In the genomic region with DNA sequence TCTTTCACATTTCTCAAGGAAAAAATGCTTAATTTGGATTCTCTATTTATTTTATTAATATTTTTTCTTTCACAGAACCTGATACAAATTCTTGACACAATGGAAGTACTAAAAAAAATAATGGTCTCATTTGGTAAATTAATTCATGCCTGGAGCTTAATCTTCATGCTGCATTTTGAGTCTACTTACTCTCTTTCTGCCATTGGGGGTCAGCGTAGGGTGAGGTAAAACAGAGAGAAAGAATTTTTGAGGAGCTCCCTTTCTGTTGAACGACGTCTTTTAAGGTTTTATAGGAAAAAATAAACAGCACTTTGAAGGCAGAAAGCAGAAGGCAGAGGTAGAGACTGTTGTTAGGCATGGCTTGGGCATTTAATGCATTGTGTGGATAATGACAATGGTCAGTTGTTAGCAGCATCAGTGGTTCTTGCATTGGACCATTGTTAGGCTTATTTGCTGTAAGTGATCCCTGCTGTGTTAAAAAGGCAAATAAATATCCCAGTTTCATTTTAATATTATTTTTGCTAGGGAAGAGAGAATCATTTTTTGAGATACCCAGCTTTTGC, we compare ENCODE assay signal across 25 cellular contexts.
A peak's percentile ranks its signal among the peaks of the same experiment; 100 is the strongest.
DNase-seq lines count a peak whose midpoint lies in the region; ATAC-seq and TF ChIP-seq lines count a peak whose summit lies in the region.
"Had no signal": no experiment of that assay in that cellular context is flagged by ENCODE, and none has a peak within 500 bp of the region (broad histone marks: within the 10 kb centered on the region; RNA-seq: fewer than 3 reads in every experiment).

No MANE protein-coding gene starts in this region.

- H3K4me3 Mint-ChIP-seq in endodermal cell = no peak overlapping the region
- H3K4me3 Mint-ChIP-seq: activated CD4-positive, alpha-beta memory T cell treated with anti-CD3 and anti-CD28 coated beads for 36 hours; naive B cell had no signal

- H2BK120ac ChIP-seq in neuronal stem cell (ENCODE audit: low read depth, low read length) = no peak overlapping the region

- H3K9me3 ChIP-seq in endodermal cell (ENCODE audit: control insufficient read depth, low read length) (peaks cover 12% of the 10 kb centered on the region), neuronal stem cell (replicated peaks in 1 of 2; ENCODE audit: control insufficient read depth in 2 of 2, insufficient read depth in 1 of 2, low read depth in 1 of 2, low read length in 2 of 2) (peaks cover 0 to 2% of the 10 kb centered on the region in 2 donors)
- H3K9me3 ChIP-seq: A549, BLaER1 had no signal

- H3K4me2 ChIP-seq in neuronal stem cell (ENCODE audit: insufficient read depth, low read length, poor library complexity, severe bottlenecking) = no peak overlapping the region
- H3K4me2 ChIP-seq: A549, BLaER1 had no signal

- DNase-seq in NCI-H1694 treated with DMSO at 0.1 percent for 48 hours (lab: John Stamatoyannopoulos, UW) (peak; percentile 53), NCI-H1694 (lab: John Stamatoyannopoulos, UW) (no peak), NCI-H1930 (lab: John Stamatoyannopoulos, UW) (peak; percentile 46 to 71), endodermal cell (no peak), neuronal stem cell (ENCODE audit: low spot score) (no peak), NOMO-1 treated with DMSO at 0.1 percent for 48 hours (lab: John Stamatoyannopoulos, UW; ENCODE audit: unreplicated experiment) (no peak), NCI-H2171 (lab: John Stamatoyannopoulos, UW) (no peak)
- DNase-seq: activated CD4-positive, alpha-beta memory T cell treated with anti-CD3 and anti-CD28 coated beads for 36 hours; activated gamma-delta T cell; activated T-cell treated with anti-CD3 and anti-CD28 coated beads for 4 hours; brain microvascular endothelial cell; effector memory CD4-positive, alpha-beta T cell; GOT3; kidney; mammary epithelial cell; naive B cell; NCI-H510A; T-helper 9 cell had no signal

- H3K9me3 Mint-ChIP-seq in endodermal cell = peaks cover 12% of the 10 kb centered on the region

- peak overlapping the region; percentile 63 for H3K27ac Mint-ChIP-seq in endodermal cell
- H3K27ac Mint-ChIP-seq: activated CD4-positive, alpha-beta memory T cell treated with anti-CD3 and anti-CD28 coated beads for 36 hours; naive B cell had no signal

- H2BK12ac ChIP-seq in neuronal stem cell (ENCODE audit: low read length) = no peak overlapping the region

- no peak overlapping the region for H3K4ac ChIP-seq in neuronal stem cell (ENCODE audit: low read length)

- H3K27me3 ChIP-seq in endodermal cell (ENCODE audit: control insufficient read depth, insufficient read depth, low read length, poor library complexity, severe bottlenecking) = no peaks in the 10 kb centered on the region
- H3K27me3 ChIP-seq in neuronal stem cell (ENCODE audit: control insufficient read depth in 3 of 3, insufficient read depth in 3 of 3, low read depth in 1 of 3, low read length in 3 of 3) = no peaks in the 10 kb centered on the region
- H3K27me3 ChIP-seq: BLaER1, brain microvascular endothelial cell, esophagus muscularis mucosa had no signal

- H3K4me3 ChIP-seq in endodermal cell (ENCODE audit: low read length) (no peak overlapping the region), neuronal stem cell (ENCODE audit: low read length in 2 of 2) (no peak overlapping the region)
- H3K4me3 ChIP-seq: A549, BLaER1, esophagus muscularis mucosa had no signal

- H2BK5ac ChIP-seq in neuronal stem cell (ENCODE audit: low read length) = no peak overlapping the region

- H3K4me1 ChIP-seq in endodermal cell (ENCODE audit: control insufficient read depth, insufficient read depth, low read length) (no peaks in the 10 kb centered on the region), neuronal stem cell (ENCODE audit: control insufficient read depth in 2 of 2, insufficient read depth in 1 of 2, low read depth in 1 of 2, low read length in 2 of 2) (peaks cover 0 to 2% of the 10 kb centered on the region in 2 donors)
- H3K4me1 ChIP-seq: A549, BLaER1, esophagus muscularis mucosa, parathyroid adenoma had no signal

- no peak overlapping the region for H3K14ac ChIP-seq in neuronal stem cell (ENCODE audit: low read length)

- peaks cover 3% of the 10 kb centered on the region for H3K36me3 Mint-ChIP-seq in endodermal cell (ENCODE audit: low read depth)
- H3K36me3 Mint-ChIP-seq: activated CD4-positive, alpha-beta memory T cell treated with anti-CD3 and anti-CD28 coated beads for 36 hours; naive B cell had no signal

- H3K36me3 ChIP-seq in endodermal cell (ENCODE audit: control insufficient read depth, insufficient read depth, low read length) (no peaks in the 10 kb centered on the region), neuronal stem cell (replicated peaks in 1 of 2; ENCODE audit: control insufficient read depth in 2 of 2, insufficient read depth in 2 of 2, low read length in 2 of 2) (no peaks in the 10 kb centered on the region)
- H3K36me3 ChIP-seq: BLaER1, brain microvascular endothelial cell, esophagus muscularis mucosa had no signal

- H3K18ac ChIP-seq in neuronal stem cell (ENCODE audit: low read length) = no peak overlapping the region

- no peaks in the 10 kb centered on the region for H3K27me3 Mint-ChIP-seq in endodermal cell (ENCODE audit: insufficient read depth)
- H3K27me3 Mint-ChIP-seq: activated CD4-positive, alpha-beta memory T cell treated with anti-CD3 and anti-CD28 coated beads for 36 hours; naive B cell had no signal

- H3K9ac ChIP-seq in endodermal cell (ENCODE audit: extremely low read depth, low read length, poor library complexity, severe bottlenecking) (no peak overlapping the region), neuronal stem cell (ENCODE audit: low read depth, low read length, poor library complexity) (no peak overlapping the region)
- H3K9ac ChIP-seq: BLaER1, parathyroid adenoma had no signal

- no peaks in the 10 kb centered on the region for H3K79me1 ChIP-seq in neuronal stem cell (ENCODE audit: low read depth, low read length)

- H4K8ac ChIP-seq in neuronal stem cell (ENCODE audit: low read depth, low read length) = no peak overlapping the region

- H3K4me1 Mint-ChIP-seq in endodermal cell = peaks cover 13% of the 10 kb centered on the region
- H3K4me1 Mint-ChIP-seq: naive B cell had no signal

- peak overlapping the region; percentile 24 for H2AFZ ChIP-seq in neuronal stem cell (ENCODE audit: low read length)
- H2AFZ ChIP-seq: parathyroid adenoma had no signal

- H3K27ac ChIP-seq in endodermal cell (ENCODE audit: low read depth, low read length) = no peak overlapping the region
- no peak overlapping the region for H3K27ac ChIP-seq in neuronal stem cell (replicated peaks; ENCODE audit: low read length)
- H3K27ac ChIP-seq: A549, BLaER1, brain microvascular endothelial cell, esophagus muscularis mucosa, parathyroid adenoma had no signal

- H2BK15ac ChIP-seq in neuronal stem cell (ENCODE audit: low read length) = no peak overlapping the region

- peak; percentile 29 for TF ChIP-seq CTCF in endodermal cell (conservative IDR thresholded peaks at IDR 0.05)

- no peak for ATAC-seq in GM21367 (IDR thresholded peaks at IDR 0.05; ENCODE audit: unreplicated experiment)
- ATAC-seq: A549, HepG2, SK-N-SH treated with all-trans-retinoic acid at 6 μM for 48 hours had no signal

- WGBS in endodermal cell (ENCODE audit: insufficient coverage in 1 of 2, insufficient read length in 1 of 2), 2 experiments = 30% methylated on average over 3 of the region's 3 CpGs; no CpG with 5 or more reads in 1 of the 2 experiments
- no CpG with 5 or more reads among the region's 3 CpGs for WGBS in neuronal stem cell (ENCODE audit: extremely low coverage in 2 of 2, insufficient read length in 2 of 2, insufficient replicate concordance in 1 of 2), 2 donors

- H3K23ac ChIP-seq in neuronal stem cell (ENCODE audit: low read depth, low read length, poor library complexity) = no peak overlapping the region

- H4K91ac ChIP-seq in neuronal stem cell (ENCODE audit: low read depth, low read length, poor library complexity) = no peak overlapping the region

- H2AK5ac ChIP-seq in neuronal stem cell (ENCODE audit: low read depth, low read length) = no peak overlapping the region

Comparison
In these comparisons a context has a peak if more than half of its experiments do, and no peak if none do; other contexts are left out.
1. DNase-seq: peak in NCI-H1694 treated with DMSO at 0.1 percent for 48 hours (single experiment) and NCI-H1930 (2 of 2); none in NCI-H1694 (single experiment), endodermal cell (single experiment), neuronal stem cell (single experiment), NOMO-1 treated with DMSO at 0.1 percent for 48 hours (single experiment) and NCI-H2171 (single experiment).